13 cellular contexts compared by ENCODE assay signal in the genomic region with DNA sequence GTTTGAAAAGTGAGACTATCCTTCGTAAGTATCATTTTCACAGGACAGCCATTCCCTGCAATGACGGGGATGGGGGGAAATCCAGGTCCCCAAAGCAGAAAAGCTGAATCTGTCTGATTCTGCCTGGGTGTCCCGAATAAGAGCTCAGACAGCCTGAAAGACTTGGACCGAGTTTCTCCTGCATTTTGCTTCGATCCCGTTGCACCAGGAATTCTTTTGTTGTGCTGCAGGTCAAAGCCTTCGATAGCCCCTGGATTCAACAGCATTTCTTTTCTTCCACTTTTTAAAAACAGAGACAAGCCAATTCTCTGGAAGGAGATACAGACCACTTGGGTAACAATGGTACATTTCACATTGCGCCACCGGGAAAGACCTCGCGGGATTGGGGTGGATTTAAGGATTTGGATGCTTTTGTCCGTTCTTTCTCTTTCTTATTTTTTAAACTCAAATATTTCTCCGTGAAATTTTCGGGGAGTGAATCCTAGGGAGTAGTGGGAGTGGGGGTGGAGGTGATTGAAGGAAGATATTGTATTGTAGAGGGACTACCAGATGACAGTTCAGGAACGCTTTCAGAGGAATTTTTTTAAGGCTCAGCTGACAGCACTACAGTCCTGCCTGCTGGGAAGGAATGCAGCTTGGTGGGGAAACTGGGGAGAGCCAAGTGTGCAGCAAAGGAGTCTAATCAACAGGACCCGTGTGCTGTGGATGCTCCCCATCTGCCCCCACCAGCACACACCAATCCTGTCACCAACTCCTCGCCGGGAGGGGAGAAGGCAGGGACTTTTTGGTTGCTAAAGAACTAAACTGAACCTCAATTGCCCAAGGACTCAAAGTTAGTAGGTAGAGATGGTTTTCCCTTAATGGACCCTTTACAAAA. TPM values are rescaled to one million over a fixed set of nuclear protein-coding genes. Genes with fewer than 3 reads are reported as not detected.
DNase-seq lines count a peak whose midpoint lies in the region; ATAC-seq, FAIRE-seq and TF ChIP-seq lines count a peak whose summit lies in the region.
"Had no signal": no experiment of that assay in that cellular context is flagged by ENCODE, and none has a peak within 500 bp of the region (broad histone marks: within the 10 kb centered on the region; RNA-seq: fewer than 3 reads in every experiment).

No MANE protein-coding gene starts in this region.

- no TSS peak for BruUV-seq in Calu3 (replicated peaks; lab: Mats Ljungman, UMichigan)

- no peak overlapping the region for H3K4me3 ChIP-seq in RWPE2 (ENCODE audit: severe bottlenecking)
- peak overlapping the region; percentile 39 for H3K4me3 ChIP-seq in ovary
- H3K4me3 ChIP-seq in small intestine (ENCODE audit: low read depth in 1 of 2, low read length in 2 of 2) = no peak overlapping the region
- H3K4me3 ChIP-seq: pancreas had no signal

- FAIRE-seq in small intestine (lab: Jason Lieb, UNC) = no peak
- FAIRE-seq: pancreas had no signal

- ATAC-seq in RWPE2 (ENCODE audit: low read depth) (peak; percentile 29; the same call in 1 of the 3 replicates), GM19395 (IDR thresholded peaks at IDR 0.05; ENCODE audit: unreplicated experiment) (no peak)
- ATAC-seq: HCT116, pancreas had no signal

- H3K9me3 ChIP-seq in RWPE2 (ENCODE audit: severe bottlenecking) (no peaks in the 10 kb centered on the region), ovary (no peaks in the 10 kb centered on the region), small intestine (ENCODE audit: control insufficient read depth, low read depth) (no peaks in the 10 kb centered on the region)
- H3K9me3 ChIP-seq: pancreas had no signal

- TF ChIP-seq CTCF in GM10248 (IDR thresholded peaks at IDR 0.05; ENCODE audit: control extremely low read depth, extremely low read depth, low read depth, missing control alignments) (no peak), RWPE2 (IDR thresholded peaks at IDR 0.05; ENCODE audit: poor library complexity, severe bottlenecking) (no peak), glutamatergic neuron (IDR thresholded peaks at IDR 0.05; ENCODE audit: partially characterized antibody, unreplicated experiment) (no peak), ovary (IDR thresholded peaks at IDR 0.05) (no peak), Calu3 (IDR thresholded peaks at IDR 0.05; ENCODE audit: unreplicated experiment) (no peak)

- CTCF ChIA-PET in GM10248 (lab: Yijun Ruan, JAX) (interaction anchor here (3.3 kb wide), 1 partner anchor 13 kb away, joined by 25 read pairs; no protein-coding TSS in a partner anchor), Calu3 (lab: Charles Lee) (no interaction called here)

- intact Hi-C loops in ovary (cut with DNase I) (no loop called here), Calu3 (cut with micrococcal nuclease; ENCODE audit: unreplicated experiment) (no loop called here)

- WGBS in ovary, 3 donors = 4 to 6% (median 5%) methylated on average over 18 of the region's 18 CpGs
- 6 to 8% (median 7%) methylated on average over 18 of the region's 18 CpGs for WGBS in small intestine, 3 donors

- peaks cover 78% of the 10 kb centered on the region for H3K27me3 ChIP-seq in RWPE2 (ENCODE audit: insufficient read depth, poor library complexity, severe bottlenecking)
- H3K27me3 ChIP-seq in ovary = no peaks in the 10 kb centered on the region
- H3K27me3 ChIP-seq in small intestine (ENCODE audit: control insufficient read depth in 2 of 2, insufficient read depth in 2 of 2, low read length in 2 of 2) = peaks cover 3 to 33% of the 10 kb centered on the region in 2 donors

- TF ChIP-seq POLR2A in ovary (IDR thresholded peaks at IDR 0.05) = no peak

- peak; percentile 16 for DNase-seq in GM10248 (ENCODE audit: extremely low spot score)
- DNase-seq in RWPE2 (ENCODE audit: low spot score) = no peak
- no peak for DNase-seq in glutamatergic neuron
- DNase-seq in ovary = no peak
- no peak for DNase-seq in Calu3
- DNase-seq in small intestine = no peak
- DNase-seq in GM03348 (ENCODE audit: low spot score) = no peak
- DNase-seq: CD4-positive, CD25-positive, alpha-beta regulatory T cell; MV-4-11 had no signal

- H3K27ac ChIP-seq in RWPE2 (ENCODE audit: poor library complexity, severe bottlenecking) (no peak overlapping the region), ovary (no peak overlapping the region), small intestine (ENCODE audit: low read depth in 1 of 2, low read length in 1 of 2) (no peak overlapping the region)
- H3K27ac ChIP-seq: pancreas had no signal

- POLR2A ChIA-PET in GM10248 (lab: Yijun Ruan, JAX) = no interaction called here

- H3K27me3 Mint-ChIP-seq in glutamatergic neuron (ENCODE audit: unreplicated experiment) (peaks cover 23% of the 10 kb centered on the region), Calu3 (ENCODE audit: unreplicated experiment) (peaks cover 37% of the 10 kb centered on the region)

- H3K4me1 Mint-ChIP-seq in glutamatergic neuron (ENCODE audit: low read depth, unreplicated experiment) (peaks cover 23% of the 10 kb centered on the region), Calu3 (ENCODE audit: low read depth, unreplicated experiment) (peaks cover 18% of the 10 kb centered on the region)
- H3K4me1 Mint-ChIP-seq: CD4-positive, CD25-positive, alpha-beta regulatory T cell had no signal

- TF ChIP-seq EP300 in ovary (IDR thresholded peaks at IDR 0.05) = no peak

- H3K27ac Mint-ChIP-seq in glutamatergic neuron (ENCODE audit: unreplicated experiment) = no peak overlapping the region
- no peak overlapping the region for H3K27ac Mint-ChIP-seq in Calu3 (ENCODE audit: unreplicated experiment)
- H3K27ac Mint-ChIP-seq: activated naive CD4-positive, alpha-beta T cell treated with anti-CD3 and anti-CD28 coated beads, Interleukin-2, amount 50 U/mL, for 24 hours; CD4-positive, CD25-positive, alpha-beta regulatory T cell had no signal

- H3K36me3 Mint-ChIP-seq in glutamatergic neuron (ENCODE audit: unreplicated experiment) (peaks cover 4% of the 10 kb centered on the region), Calu3 (ENCODE audit: insufficient read depth, unreplicated experiment) (peaks cover 17% of the 10 kb centered on the region)
- H3K36me3 Mint-ChIP-seq: activated naive CD4-positive, alpha-beta T cell treated with anti-CD3 and anti-CD28 coated beads, Interleukin-2, amount 50 U/mL, for 24 hours had no signal

- H3K9me3 Mint-ChIP-seq in glutamatergic neuron (ENCODE audit: unreplicated experiment) (peaks cover 12% of the 10 kb centered on the region), Calu3 (ENCODE audit: low read depth, unreplicated experiment) (no peaks in the 10 kb centered on the region)
- H3K9me3 Mint-ChIP-seq: activated naive CD4-positive, alpha-beta T cell treated with anti-CD3 and anti-CD28 coated beads, Interleukin-2, amount 50 U/mL, for 24 hours had no signal

- H3K4me3 Mint-ChIP-seq in glutamatergic neuron (ENCODE audit: unreplicated experiment) (peak overlapping the region; percentile 93), Calu3 (ENCODE audit: low read depth, unreplicated experiment) (no peak overlapping the region)
- H3K4me3 Mint-ChIP-seq: activated naive CD4-positive, alpha-beta T cell treated with anti-CD3 and anti-CD28 coated beads, Interleukin-2, amount 50 U/mL, for 24 hours; CD4-positive, CD25-positive, alpha-beta regulatory T cell had no signal

- H3K36me3 ChIP-seq in RWPE2 (ENCODE audit: low read depth) (no peaks in the 10 kb centered on the region), ovary (no peaks in the 10 kb centered on the region), small intestine (ENCODE audit: control insufficient read depth in 2 of 2, insufficient read depth in 2 of 2, low read length in 2 of 2) (no peaks in the 10 kb centered on the region)
- H3K36me3 ChIP-seq: pancreas had no signal

- H3K4me1 ChIP-seq in RWPE2 (ENCODE audit: insufficient read depth, poor library complexity, severe bottlenecking) (no peaks in the 10 kb centered on the region), ovary (ENCODE audit: insufficient read depth) (peaks cover 2% of the 10 kb centered on the region), small intestine (ENCODE audit: control insufficient read depth in 2 of 2, insufficient read depth in 1 of 2, low read depth in 1 of 2, low read length in 1 of 2) (peaks cover 3 to 5% of the 10 kb centered on the region in 2 donors)

RNA-seq across cellular contexts. Expression of gene SLITRK3, which starts 2.6 kb away (rescaled TPM):
- total RNA-seq in glutamatergic neuron (ENCODE audit: unreplicated experiment) (not detected), ovary (1 to 10 TPM in 2 of 7 donors, under 1 TPM in 4, not detected in 1; 0.17 to 4.9 (median 0.71) TPM), Calu3 (2022) (not detected in 2 replicates)
- polyA plus RNA-seq in ovary (1 to 10 TPM in 1 of 2 donors, under 1 TPM in 1; 0.05 to 7.6 TPM), small intestine (under 1 TPM in 1 of 3 donors, not detected in 2; 0.28 TPM)
- total RNA-seq: CD4-positive, CD25-positive, alpha-beta regulatory T cell had no signal
- polyA plus RNA-seq: CD4-positive, CD25-positive, alpha-beta regulatory T cell had no signal
